8 cellular contexts compared by ENCODE assay signal in the genomic region with DNA sequence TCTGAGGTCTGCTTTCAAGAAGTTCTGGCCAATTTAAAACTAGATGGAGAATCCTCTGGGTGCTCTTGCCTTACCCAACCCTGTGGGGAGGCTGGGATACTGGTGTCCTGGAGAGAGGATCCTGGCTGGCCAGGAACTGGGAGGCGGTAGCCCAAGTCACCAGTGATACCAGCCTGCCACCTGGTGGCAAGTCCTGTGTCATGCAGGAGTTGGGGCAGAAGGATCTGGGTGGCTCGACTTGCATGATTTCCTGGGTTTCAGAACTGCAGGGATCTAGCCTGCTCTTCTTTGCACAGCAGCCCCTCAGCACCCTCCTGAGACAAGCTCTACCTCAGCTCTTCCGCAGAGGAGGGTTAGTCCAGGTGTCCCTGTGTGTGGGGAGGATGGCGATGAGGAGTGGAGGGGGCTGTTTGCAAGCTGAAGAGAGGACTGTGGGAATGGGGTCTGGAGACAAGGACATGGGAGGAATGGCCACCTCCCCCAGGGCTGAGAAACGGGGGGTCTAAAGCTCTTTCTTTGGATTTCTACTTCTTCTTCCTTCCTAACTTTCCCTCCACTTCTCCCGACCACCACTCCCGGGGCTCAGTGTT. TPM values are rescaled to one million over a fixed set of nuclear protein-coding genes. Genes with fewer than 3 reads are reported as not detected.
A peak's percentile ranks its signal among the peaks of the same experiment; 100 is the strongest.
DNase-seq lines count a peak whose midpoint lies in the region; ATAC-seq and TF ChIP-seq lines count a peak whose summit lies in the region.

No MANE protein-coding gene starts in this region.

- no peak for ATAC-seq in GM18858 (IDR thresholded peaks at IDR 0.05; ENCODE audit: unreplicated experiment)

- H2AFZ ChIP-seq in OCI-LY3 (ENCODE audit: low read depth, low read length) (no peak overlapping the region), neuronal stem cell (ENCODE audit: low read length) (no peak overlapping the region)

- H3K23ac ChIP-seq in neuronal stem cell (ENCODE audit: low read depth, low read length, poor library complexity): peak overlapping the region; percentile 45

- WGBS in neuronal stem cell (ENCODE audit: extremely low coverage in 2 of 2, insufficient read length in 2 of 2, insufficient replicate concordance in 1 of 2), 2 donors: no CpG with 5 or more reads among the region's 7 CpGs

- peak; percentile 88 for DNase-seq in DMS 273 (lab: John Stamatoyannopoulos, UW; ENCODE audit: unreplicated experiment)
- peak; percentile 63 for DNase-seq in HK-2 (ENCODE audit: unreplicated experiment)
- DNase-seq in activated T-helper 1 cell treated with Interleukin-2 at 50 U/mL for 16 hours (ENCODE audit: low read depth): peak; percentile 9
- DNase-seq in fibroblast of the aortic adventitia (ENCODE audit: low read depth): peak; percentile 73
- DNase-seq in neuronal stem cell (ENCODE audit: low spot score): peak; percentile 69
- peak; percentile 69 to 78 for DNase-seq in tibial artery

- no peaks in the 10 kb centered on the region for H3K79me1 ChIP-seq in neuronal stem cell (ENCODE audit: low read depth, low read length)

- H3K9ac ChIP-seq in OCI-LY3 (ENCODE audit: low read length) (no peak overlapping the region), neuronal stem cell (ENCODE audit: low read depth, low read length, poor library complexity) (no peak overlapping the region)

- no peak overlapping the region for H2BK5ac ChIP-seq in neuronal stem cell (ENCODE audit: low read length)

- no peak overlapping the region for H3K18ac ChIP-seq in neuronal stem cell (ENCODE audit: low read length)

- no peaks in the 10 kb centered on the region for H3K9me3 ChIP-seq in OCI-LY3 (ENCODE audit: insufficient read depth, low read length)
- H3K9me3 ChIP-seq in neuronal stem cell (replicated peaks in 1 of 2; ENCODE audit: control insufficient read depth in 2 of 2, insufficient read depth in 1 of 2, low read depth in 1 of 2, low read length in 2 of 2): no peaks in the 10 kb centered on the region
- no peaks in the 10 kb centered on the region for H3K9me3 ChIP-seq in tibial artery

- no peak overlapping the region for H2BK12ac ChIP-seq in neuronal stem cell (ENCODE audit: low read length)

- no peak overlapping the region for H3K4ac ChIP-seq in neuronal stem cell (ENCODE audit: low read length)

- H2AK5ac ChIP-seq in neuronal stem cell (ENCODE audit: low read depth, low read length): peak overlapping the region; percentile 36

- H2BK15ac ChIP-seq in neuronal stem cell (ENCODE audit: low read length): no peak overlapping the region

- H4K91ac ChIP-seq in neuronal stem cell (ENCODE audit: low read depth, low read length, poor library complexity): no peak overlapping the region

- intact Hi-C loops in tibial artery (cut with DNase I; ENCODE audit: low total_unique reads): loop anchor here (10.0 kb wide), 2 partner anchors 335 to 435 kb away; no protein-coding TSS in a partner anchor

- H3K27ac ChIP-seq in OCI-LY3 (ENCODE audit: low read length) (no peak overlapping the region), neuronal stem cell (replicated peaks; ENCODE audit: low read length) (no peak overlapping the region), tibial artery (no peak overlapping the region)

- H3K4me2 ChIP-seq in OCI-LY3 (ENCODE audit: low read length) (no peak overlapping the region), neuronal stem cell (ENCODE audit: insufficient read depth, low read length, poor library complexity, severe bottlenecking) (no peak overlapping the region)

- H3K36me3 ChIP-seq in OCI-LY3 (replicated peaks; ENCODE audit: low read depth, low read length) (no peaks in the 10 kb centered on the region), neuronal stem cell (replicated peaks in 1 of 2; ENCODE audit: control insufficient read depth in 2 of 2, insufficient read depth in 2 of 2, low read length in 2 of 2) (no peaks in the 10 kb centered on the region), tibial artery (no peaks in the 10 kb centered on the region)

- H4K20me1 ChIP-seq in OCI-LY3 (ENCODE audit: insufficient read depth, low read length): no peaks in the 10 kb centered on the region

- peak; percentile 98 for TF ChIP-seq CTCF in OCI-LY3 (IDR thresholded peaks at IDR 0.05; ENCODE audit: low read depth, low read length)
- peak; percentile 92 for TF ChIP-seq CTCF in fibroblast of the aortic adventitia (IDR thresholded peaks at IDR 0.05; ENCODE audit: insufficient read depth, low read length)
- TF ChIP-seq CTCF in tibial artery (IDR thresholded peaks at IDR 0.05): peak; percentile 82 to 85

- H3K4me3 ChIP-seq in OCI-LY3 (ENCODE audit: low read length): no peak overlapping the region
- no peak overlapping the region for H3K4me3 ChIP-seq in fibroblast of the aortic adventitia (ENCODE audit: low read depth, low read length)
- H3K4me3 ChIP-seq in neuronal stem cell (ENCODE audit: low read length in 2 of 2): no peak overlapping the region
- H3K4me3 ChIP-seq in tibial artery: no peak overlapping the region

- no peak overlapping the region for H4K8ac ChIP-seq in neuronal stem cell (ENCODE audit: low read depth, low read length)

- H3K27me3 ChIP-seq in OCI-LY3 (ENCODE audit: low read depth, low read length) (peaks cover 21% of the 10 kb centered on the region; the same call in 1 of the 2 replicates), neuronal stem cell (ENCODE audit: control insufficient read depth in 3 of 3, insufficient read depth in 3 of 3, low read depth in 1 of 3, low read length in 3 of 3) (peaks cover 14 to 46% (median 46%) of the 10 kb centered on the region in 3 experiments), tibial artery (peaks cover 0 to 12% of the 10 kb centered on the region in 2 donors)

- no peak overlapping the region for H3K14ac ChIP-seq in neuronal stem cell (ENCODE audit: low read length)

- H3K4me1 ChIP-seq in OCI-LY3 (ENCODE audit: low read length) (peaks cover 10% of the 10 kb centered on the region; the same call in 1 of the 2 replicates), neuronal stem cell (ENCODE audit: control insufficient read depth in 2 of 2, insufficient read depth in 1 of 2, low read depth in 1 of 2, low read length in 2 of 2) (peaks cover 0 to 4% of the 10 kb centered on the region in 2 donors), tibial artery (peaks cover 0 to 23% (median 18%) of the 10 kb centered on the region in 4 donors)

- H2BK120ac ChIP-seq in neuronal stem cell (ENCODE audit: low read depth, low read length): no peak overlapping the region

- H3K79me2 ChIP-seq in OCI-LY3 (ENCODE audit: low read length): no peaks in the 10 kb centered on the region

RNA-seq across cellular contexts. Expression of gene KCNK17, which starts 4.2 kb away (rescaled TPM):
- not detected in 2 replicates for total RNA-seq in fibroblast of the aortic adventitia (ENCODE audit: low replicate concordance)
- 0.33 TPM for polyA plus RNA-seq in neuronal stem cell (2013, experiment 1 of 2)
- 0.22 TPM for polyA plus RNA-seq in neuronal stem cell (2013, experiment 2 of 2)

RNA-seq across cellular contexts. Expression of gene KCNK16, which starts 12.5 kb away (rescaled TPM):
- total RNA-seq in fibroblast of the aortic adventitia (ENCODE audit: low replicate concordance): not detected in 2 replicates
- not detected for polyA plus RNA-seq in neuronal stem cell (2013, experiment 1 of 2)
- polyA plus RNA-seq in neuronal stem cell (2013, experiment 2 of 2): not detected

Comparison
In these comparisons a context has a peak if more than half of its experiments do, and no peak if none do; other contexts are left out.
1. DNase-seq: peak in every context shown above with its lines; median percentile 88 in DMS 273; 74 in tibial artery; 73 in fibroblast of the aortic adventitia; 69 in neuronal stem cell; 63 in HK-2; 9 in activated T-helper 1 cell treated with Interleukin-2 at 50 U/mL for 16 hours.